21 cellular contexts compared by ENCODE assay signal in the genomic region with DNA sequence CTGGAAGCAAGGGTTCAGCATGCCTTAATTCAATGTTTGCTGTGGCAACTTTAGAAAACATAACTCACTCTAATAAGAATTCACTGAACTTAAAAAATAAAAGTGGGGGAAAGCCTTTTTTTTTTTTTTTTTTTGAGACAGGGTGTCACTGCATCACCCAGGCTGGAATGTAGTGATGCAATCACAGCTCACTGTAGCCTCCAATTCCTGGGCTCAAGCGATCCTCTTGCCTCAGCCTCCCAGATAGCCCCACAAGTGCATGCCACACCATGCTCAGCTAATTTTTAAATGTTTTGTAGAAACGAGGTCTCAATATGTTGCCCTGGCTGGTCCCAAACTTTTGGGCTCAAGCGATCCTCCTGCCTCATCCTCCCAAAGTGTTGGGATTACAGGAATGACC.
"Had no signal": no experiment of that assay in that cellular context is flagged by ENCODE, and none has a peak within 500 bp of the region (broad histone marks: within the 10 kb centered on the region; RNA-seq: fewer than 3 reads in every experiment).

No MANE protein-coding gene starts in this region.

- DNase-seq: Kasumi-1, MM.1S, NCI-H1092 treated with DMSO at 0.1 percent for 48 hours, NCI-H1436, NCI-H187, NCI-H2029, NCI-H2081 treated with DMSO at 0.1 percent for 48 hours, NCI-H2171, NCI-H226, NCI-H446, NCI-H510A, NCI-H524 treated with DMSO at 0.1 percent for 48 hours, NCI-H69, NCI-H774, PC-3, Peyer's patch, Right ventricle myocardium superior, SIG-M5 had no signal

- H3K9ac ChIP-seq: KMS-11 had no signal

- H3K9me3 ChIP-seq: Peyer's patch, SJSA1 had no signal

- H3K27me3 ChIP-seq: Peyer's patch, SJSA1 had no signal

- H3K4me1 ChIP-seq: Peyer's patch, SJSA1 had no signal

- H3K4me3 ChIP-seq: Peyer's patch, SJSA1, SK-N-MC had no signal

- H3K4me2 ChIP-seq: KMS-11 had no signal

- ATAC-seq: PC-3 had no signal

- H3K27ac ChIP-seq: KMS-11, Peyer's patch, SJSA1, SK-N-MC had no signal

- H3K36me3 ChIP-seq: Peyer's patch, SJSA1 had no signal
